ENCODE assay signal across 24 cellular contexts in genomic region chr2:173914055-173914922, GRCh38. TPM values are rescaled to one million over a fixed set of nuclear protein-coding genes. Genes with fewer than 3 reads are reported as not detected.
DNase-seq lines count a peak whose midpoint lies in the region; ATAC-seq, FAIRE-seq and TF ChIP-seq lines count a peak whose summit lies in the region.
"Had no signal": no experiment of that assay in that cellular context is flagged by ENCODE, and none has a peak within 500 bp of the region (broad histone marks: within the 10 kb centered on the region; RNA-seq: fewer than 3 reads in every experiment).

No MANE protein-coding gene starts in this region.

- CTCF ChIA-PET in endothelial cell of umbilical vein (lab: Charles Lee), result no interaction called here

- H3K27ac ChIP-seq in endothelial cell of umbilical vein (ENCODE audit: insufficient read depth, low read depth, low read length), result no peak overlapping the region
- H3K27ac ChIP-seq in dorsolateral prefrontal cortex, result no peak overlapping the region
- H3K27ac ChIP-seq: brain microvascular endothelial cell, uterus had no signal

- no peak for DNase-seq in natural killer cell
- no peak for DNase-seq in natural killer cell treated with Interleukin-12 subunit alpha and Interleukin-12 subunit beta and Interleukin-15 and Interleukin-18, amount 100 ng/mL, for 72 hours (ENCODE audit: low spot score)
- DNase-seq in LNCaP clone FGC (ENCODE audit: low read depth), result peak; percentile 30
- DNase-seq in endothelial cell of umbilical vein (ENCODE audit: low read depth, low spot score), result no peak
- no peak for DNase-seq in NCI-H226
- DNase-seq in dorsolateral prefrontal cortex, result no peak
- DNase-seq: activated CD4-positive, alpha-beta T cell treated with anti-CD3 and anti-CD28 coated beads for 4 hours; activated CD8-positive, alpha-beta memory T cell treated with anti-CD3 and anti-CD28 coated beads, Interleukin-2, amount 10 ng/mL, durations not matched to agents 7 days and 5 days; brain microvascular endothelial cell; DMS79 treated with DMSO at 0.1 percent for 48 hours; Kasumi-1; naive B cell; NCI-H1048; NCI-H1930; NCI-H774; posterior cingulate gyrus; SHP77; substantia nigra; uterus had no signal

- peaks cover 11% of the 10 kb centered on the region for H3K36me3 Mint-ChIP-seq in natural killer cell
- H3K36me3 Mint-ChIP-seq in natural killer cell treated with Interleukin-12 subunit alpha and Interleukin-12 subunit beta and Interleukin-15 and Interleukin-18, amount 100 ng/mL, for 72 hours, result peaks cover 35% of the 10 kb centered on the region

- peaks cover 47% of the 10 kb centered on the region for H3K79me2 ChIP-seq in endothelial cell of umbilical vein (ENCODE audit: control insufficient read depth, insufficient read depth, low read length)

- ATAC-seq in natural killer cell (no peak), GM18505 (IDR thresholded peaks at IDR 0.05; ENCODE audit: unreplicated experiment) (no peak)
- no peak for ATAC-seq in natural killer cell treated with Interleukin-12 subunit alpha and Interleukin-12 subunit beta and Interleukin-15 and Interleukin-18, amount 100 ng/mL, for 72 hours
- ATAC-seq: activated CD8-positive, alpha-beta memory T cell treated with anti-CD3 and anti-CD28 coated beads, Interleukin-2, amount 10 ng/mL, durations not matched to agents 7 days and 5 days; GM12878 had no signal

- peak overlapping the region; percentile 76 to 85 for H3K27ac Mint-ChIP-seq in natural killer cell
- H3K27ac Mint-ChIP-seq in natural killer cell treated with Interleukin-12 subunit alpha and Interleukin-12 subunit beta and Interleukin-15 and Interleukin-18, amount 100 ng/mL, for 72 hours, result no peak overlapping the region
- H3K27ac Mint-ChIP-seq: activated CD8-positive, alpha-beta memory T cell treated with anti-CD3 and anti-CD28 coated beads, Interleukin-2, amount 10 ng/mL, durations not matched to agents 7 days and 5 days; activated T-helper 2 cell treated with anti-CD3 and anti-CD28 coated beads, Interferon-gamma antibody, Interleukin-2, Interleukin-4, amounts not matched to agents 10 μg/mL and 5 μg/mL and 100 μg/mL, durations not matched to agents 14 hours and 24 hours and 36 hours had no signal

- H3K4me3 ChIP-seq in LNCaP clone FGC (ENCODE audit: low read depth, low read length), result no peak overlapping the region
- no peak overlapping the region for H3K4me3 ChIP-seq in endothelial cell of umbilical vein (replicated peaks in 1 of 3; ENCODE audit: insufficient read depth in 1 of 3, low read depth in 1 of 3, low read length in 3 of 3)
- no peak overlapping the region for H3K4me3 ChIP-seq in dorsolateral prefrontal cortex
- H3K4me3 ChIP-seq: GM12878, uterus had no signal

- no peaks in the 10 kb centered on the region for H3K9me3 Mint-ChIP-seq in natural killer cell
- H3K9me3 Mint-ChIP-seq in natural killer cell treated with Interleukin-12 subunit alpha and Interleukin-12 subunit beta and Interleukin-15 and Interleukin-18, amount 100 ng/mL, for 72 hours, result no peaks in the 10 kb centered on the region
- H3K9me3 Mint-ChIP-seq: activated T-helper 2 cell treated with anti-CD3 and anti-CD28 coated beads, Interferon-gamma antibody, Interleukin-2, Interleukin-4, amounts not matched to agents 10 μg/mL and 5 μg/mL and 100 μg/mL, durations not matched to agents 14 hours and 24 hours and 36 hours; naive B cell had no signal

- TF ChIP-seq CTCF in natural killer cell (IDR thresholded peaks at IDR 0.05) (no peak), LNCaP clone FGC (IDR thresholded peaks at IDR 0.05; ENCODE audit: control insufficient read depth, extremely low read depth, insufficient read depth) (no peak), endothelial cell of umbilical vein (IDR thresholded peaks at IDR 0.05; ENCODE audit: extremely low read depth in 1 of 2, insufficient read depth in 1 of 2, low read depth in 1 of 2, low read length in 2 of 2) (no peak), dorsolateral prefrontal cortex (IDR thresholded peaks at IDR 0.05 in 54 of 56, conservative IDR thresholded peaks at IDR 0.05 in 2 of 56; ENCODE audit: low read depth in 1 of 56, partially characterized antibody in 56 of 56) (no peak)

- no peak overlapping the region for H3K4me3 Mint-ChIP-seq in natural killer cell
- H3K4me3 Mint-ChIP-seq in natural killer cell treated with Interleukin-12 subunit alpha and Interleukin-12 subunit beta and Interleukin-15 and Interleukin-18, amount 100 ng/mL, for 72 hours, result no peak overlapping the region
- H3K4me3 Mint-ChIP-seq: activated CD8-positive, alpha-beta memory T cell treated with anti-CD3 and anti-CD28 coated beads, Interleukin-2, amount 10 ng/mL, durations not matched to agents 7 days and 5 days; naive B cell had no signal

- H3K9me1 ChIP-seq in endothelial cell of umbilical vein (replicated peaks; ENCODE audit: control insufficient read depth, extremely low read depth, insufficient read depth, low read length), result no peaks in the 10 kb centered on the region

- TF ChIP-seq POLR2A in endothelial cell of umbilical vein (IDR thresholded peaks at IDR 0.05; ENCODE audit: low read depth, low read length) (no peak), GM18505 (IDR thresholded peaks at IDR 0.05; ENCODE audit: borderline replicate concordance, extremely low read depth, insufficient read depth, insufficient read length) (no peak)

- intact Hi-C loops in natural killer cell (cut with micrococcal nuclease), result no loop called here
- intact Hi-C loops in endothelial cell of umbilical vein (cut with micrococcal nuclease), result no loop called here
- intact Hi-C loops in dorsolateral prefrontal cortex (cut with DNase I), result no loop called here

- no peak overlapping the region for H3K4me2 ChIP-seq in endothelial cell of umbilical vein (ENCODE audit: insufficient read depth, low read length)

- no peak overlapping the region for H3K9ac ChIP-seq in endothelial cell of umbilical vein (replicated peaks; ENCODE audit: extremely low read depth, insufficient read depth, low read length)

- peaks cover 46 to 48% of the 10 kb centered on the region in 2 donors for H3K4me1 Mint-ChIP-seq in natural killer cell
- H3K4me1 Mint-ChIP-seq in natural killer cell treated with Interleukin-12 subunit alpha and Interleukin-12 subunit beta and Interleukin-15 and Interleukin-18, amount 100 ng/mL, for 72 hours (ENCODE audit: low read depth in 2 of 2), result peaks cover 19 to 20% of the 10 kb centered on the region in 2 donors

- peak; percentile 21 for FAIRE-seq in endothelial cell of umbilical vein (lab: Jason Lieb, UNC)
- FAIRE-seq: colon, endometrium, GM12878 had no signal

- dilution Hi-C loops in endothelial cell of umbilical vein (cut with MboI; ENCODE audit: extremely low pct_ligation_motif_present, low sequenced_read_pairs), result no loop called here

- H3K27me3 ChIP-seq in endothelial cell of umbilical vein (ENCODE audit: control insufficient read depth in 2 of 2, insufficient read depth in 2 of 2, low read length in 2 of 2) (no peaks in the 10 kb centered on the region), dorsolateral prefrontal cortex (no peaks in the 10 kb centered on the region)
- H3K27me3 ChIP-seq: brain microvascular endothelial cell, uterus had no signal

- H4K20me1 ChIP-seq in endothelial cell of umbilical vein (replicated peaks; ENCODE audit: control insufficient read depth, extremely low read depth, insufficient read depth, low read length), result no peaks in the 10 kb centered on the region

- BruUV-seq in endothelial cell of umbilical vein (replicated peaks; lab: Mats Ljungman, UMichigan), result no TSS peak

- no peaks in the 10 kb centered on the region for H3K4me1 ChIP-seq in endothelial cell of umbilical vein (ENCODE audit: control insufficient read depth, extremely low read depth, insufficient read depth, low read length)
- H3K4me1 ChIP-seq: uterus had no signal

- POLR2A ChIA-PET in endothelial cell of umbilical vein (lab: Charles Lee), result no interaction called here

- no peak overlapping the region for H2AFZ ChIP-seq in endothelial cell of umbilical vein (ENCODE audit: low read depth, low read length)

- H3K27me3 Mint-ChIP-seq in natural killer cell (ENCODE audit: low read depth in 2 of 2), result no peaks in the 10 kb centered on the region
- H3K27me3 Mint-ChIP-seq in natural killer cell treated with Interleukin-12 subunit alpha and Interleukin-12 subunit beta and Interleukin-15 and Interleukin-18, amount 100 ng/mL, for 72 hours, result no peaks in the 10 kb centered on the region
- H3K27me3 Mint-ChIP-seq: activated CD8-positive, alpha-beta memory T cell treated with anti-CD3 and anti-CD28 coated beads, Interleukin-2, amount 10 ng/mL, durations not matched to agents 7 days and 5 days; naive B cell had no signal

- no peaks in the 10 kb centered on the region for H3K9me3 ChIP-seq in endothelial cell of umbilical vein (replicated peaks; ENCODE audit: control insufficient read depth, insufficient read depth, low read length)
- H3K9me3 ChIP-seq: uterus had no signal

- H3K36me3 ChIP-seq in endothelial cell of umbilical vein (ENCODE audit: control insufficient read depth in 2 of 2, extremely low read depth in 1 of 2, insufficient read depth in 2 of 2, low read length in 2 of 2), result peaks cover 5 to 14% of the 10 kb centered on the region in 2 experiments
- H3K36me3 ChIP-seq: uterus had no signal

TF ChIP-seq in endothelial cell of umbilical vein, 7 proteins besides CTCF, POLR2A, EP300 and RAD21 (continues in another document):
- TF ChIP-seq MAX (IDR thresholded peaks at IDR 0.05; ENCODE audit: insufficient read depth, insufficient read length) (no peak), GATA2 (IDR thresholded peaks at IDR 0.05; ENCODE audit: insufficient read depth, insufficient read length, low read depth, low read length) (no peak), FOS (IDR thresholded peaks at IDR 0.05; ENCODE audit: borderline replicate concordance, insufficient read depth, low read length) (no peak), JUN (IDR thresholded peaks at IDR 0.05; ENCODE audit: borderline replicate concordance, insufficient read depth, insufficient read length, low read depth) (no peak), MYC (IDR thresholded peaks at IDR 0.05; ENCODE audit: low read depth, low read length) (no peak)

RNA-seq across cellular contexts. Expression of gene SP3, which starts 50.9 kb away (rescaled TPM):
- total RNA-seq in natural killer cell (100 to 1,000 TPM; 179 to 200 (median 188) TPM), endothelial cell of umbilical vein (59.0 and 60.1 TPM in 2 replicates), dorsolateral prefrontal cortex (10 to 100 TPM; 41.4 to 79.2 (median 59.4) TPM)
- 10 to 100 TPM; 89.5 to 99.5 TPM for total RNA-seq in natural killer cell treated with Interleukin-12 subunit alpha and Interleukin-12 subunit beta and Interleukin-15 and Interleukin-18, amount 100 ng/mL, for 72 hours
- polyA plus RNA-seq in endothelial cell of umbilical vein, result 20.5 and 23.9 TPM in 2 replicates
- 23.5 and 25.8 TPM in 2 replicates for polyA plus RNA-seq in endothelial cell of umbilical vein (2011; cell fraction: cytosol; rRNA removed)
- polyA plus RNA-seq in endothelial cell of umbilical vein (2011; cell fraction: nucleus; rRNA removed), result 36.0 and 45.6 TPM in 2 replicates
- polyA plus RNA-seq in endothelial cell of umbilical vein (2012), result 27.1 and 37.7 TPM in 2 replicates
- polyA minus RNA-seq in endothelial cell of umbilical vein, result 75.8 and 85.4 TPM in 2 replicates
- 28.5 TPM for polyA minus RNA-seq in endothelial cell of umbilical vein (2011; cell fraction: cytosol; rRNA and poly(A)+ RNA removed)
- 88.0 and 128 TPM in 2 replicates for polyA minus RNA-seq in endothelial cell of umbilical vein (2011; cell fraction: nucleus; rRNA and poly(A)+ RNA removed)

Comparison
In these comparisons a context has a peak if more than half of its experiments do, and no peak if none do; other contexts are left out.
1. H3K27ac Mint-ChIP-seq: peak in natural killer cell (2 of 2); none in natural killer cell treated with Interleukin-12 subunit alpha and Interleukin-12 subunit beta and Interleukin-15 and Interleukin-18, amount 100 ng/mL, for 72 hours (0 of 2).